Comparison of ENCODE assay signal across 27 cellular contexts in genomic region chr1:10986525-10986890, GRCh38. TPM values are rescaled to one million over a fixed set of nuclear protein-coding genes. Genes with fewer than 3 reads are reported as not detected.
DNase-seq lines count a peak whose midpoint lies in the region; ATAC-seq and TF ChIP-seq lines count a peak whose summit lies in the region.
"Had no signal": no experiment of that assay in that cellular context is flagged by ENCODE, and none has a peak within 500 bp of the region (broad histone marks: within the 10 kb centered on the region; RNA-seq: fewer than 3 reads in every experiment).

No MANE protein-coding gene starts in this region.

- H3K4me3 ChIP-seq in endodermal cell (ENCODE audit: low read length) (no peak overlapping the region), heart left ventricle (no peak overlapping the region)
- H3K4me3 ChIP-seq: left ventricle myocardium inferior, ovary, SJSA1 had no signal

- H3K9me3 Mint-ChIP-seq in stimulated activated memory B cell treated with anti-CD40 and anti-IgM and Interleukin-4, amounts not matched to agents 10 μg/mL and 1 μg/mL and 100 μg/mL, for 72 hours: peaks cover 3% of the 10 kb centered on the region
- no peaks in the 10 kb centered on the region for H3K9me3 Mint-ChIP-seq in endodermal cell
- H3K9me3 Mint-ChIP-seq: activated CD4-positive, alpha-beta T cell treated with anti-CD3 and anti-CD28 coated beads, Interleukin-2, amount 10 ng/mL, durations not matched to agents 24 days and 14 days; activated T-helper 1 cell treated with anti-CD3 and anti-CD28 coated beads, Interleukin-12 subunit alpha, Interleukin-12 subunit beta, Interleukin-2, Interleukin-4 antibody, amounts not matched to agents 30 ng/mL and 10 ng/mL and 1 ng/mL, durations not matched to agents 14 hours and 24 hours and 36 hours; natural killer cell; type B pancreatic cell had no signal

- no peaks in the 10 kb centered on the region for H3K36me3 Mint-ChIP-seq in stimulated activated memory B cell treated with anti-CD40 and anti-IgM and Interleukin-4, amounts not matched to agents 10 μg/mL and 1 μg/mL and 100 μg/mL, for 72 hours
- H3K36me3 Mint-ChIP-seq in endodermal cell (ENCODE audit: low read depth): no peaks in the 10 kb centered on the region
- H3K36me3 Mint-ChIP-seq: activated naive CD8-positive, alpha-beta T cell; natural killer cell; type B pancreatic cell had no signal

- H3K9ac ChIP-seq in endodermal cell (ENCODE audit: extremely low read depth, low read length, poor library complexity, severe bottlenecking): no peak overlapping the region

- ATAC-seq in GM18907 (IDR thresholded peaks at IDR 0.05; ENCODE audit: unreplicated experiment) (peak; percentile 43), GM21576 (IDR thresholded peaks at IDR 0.05; ENCODE audit: unreplicated experiment) (peak; percentile 31), HG03520 (IDR thresholded peaks at IDR 0.05; ENCODE audit: unreplicated experiment) (peak; percentile 18), heart left ventricle (no peak)
- ATAC-seq in stimulated activated memory B cell treated with anti-CD40 and anti-IgM and Interleukin-4, amounts not matched to agents 10 μg/mL and 1 μg/mL and 100 μg/mL, for 72 hours: peak; percentile 57
- ATAC-seq: natural killer cell, sciatic nerve, T-helper 17 cell had no signal

- no peak for TF ChIP-seq POLR2A in heart left ventricle (IDR thresholded peaks at IDR 0.05)

- WGBS in endodermal cell (ENCODE audit: insufficient coverage in 1 of 2, insufficient read length in 1 of 2), 2 experiments: 90 to 91% methylated on average over 7 of the region's 7 CpGs
- WGBS in heart left ventricle, 4 donors: 71 to 85% (median 77%) methylated on average over 7 of the region's 7 CpGs

- peak overlapping the region; percentile 80 for H3K27ac Mint-ChIP-seq in stimulated activated memory B cell treated with anti-CD40 and anti-IgM and Interleukin-4, amounts not matched to agents 10 μg/mL and 1 μg/mL and 100 μg/mL, for 72 hours
- H3K27ac Mint-ChIP-seq in endodermal cell: no peak overlapping the region
- H3K27ac Mint-ChIP-seq: activated naive CD8-positive, alpha-beta T cell; activated T-helper 1 cell treated with anti-CD3 and anti-CD28 coated beads, Interleukin-12 subunit alpha, Interleukin-12 subunit beta, Interleukin-2, Interleukin-4 antibody, amounts not matched to agents 30 ng/mL and 10 ng/mL and 1 ng/mL, durations not matched to agents 14 hours and 24 hours and 36 hours; natural killer cell; T-helper 17 cell; type B pancreatic cell had no signal

- H3K4me1 Mint-ChIP-seq in stimulated activated memory B cell treated with anti-CD40 and anti-IgM and Interleukin-4, amounts not matched to agents 10 μg/mL and 1 μg/mL and 100 μg/mL, for 72 hours: peaks cover 33% of the 10 kb centered on the region
- no peaks in the 10 kb centered on the region for H3K4me1 Mint-ChIP-seq in endodermal cell
- H3K4me1 Mint-ChIP-seq: natural killer cell had no signal

- H3K36me3 ChIP-seq in endodermal cell (ENCODE audit: control insufficient read depth, insufficient read depth, low read length) (no peaks in the 10 kb centered on the region), heart left ventricle (no peaks in the 10 kb centered on the region)
- H3K36me3 ChIP-seq: left ventricle myocardium inferior, ovary, SJSA1 had no signal

- no peak overlapping the region for H3K27ac ChIP-seq in endodermal cell (ENCODE audit: low read depth, low read length)
- H3K27ac ChIP-seq in heart left ventricle: no peak overlapping the region
- H3K27ac ChIP-seq: epithelial cell of prostate, left ventricle myocardium inferior, ovary, SJSA1 had no signal

- H3K27me3 Mint-ChIP-seq in stimulated activated memory B cell treated with anti-CD40 and anti-IgM and Interleukin-4, amounts not matched to agents 10 μg/mL and 1 μg/mL and 100 μg/mL, for 72 hours: peaks cover 41% of the 10 kb centered on the region
- no peaks in the 10 kb centered on the region for H3K27me3 Mint-ChIP-seq in endodermal cell (ENCODE audit: insufficient read depth)

- DNase-seq in retina (no peak), endodermal cell (no peak), heart left ventricle (no peak)
- no peak for DNase-seq in activated CD4-positive, CD25-positive, alpha-beta regulatory T cell (lab: John Stamatoyannopoulos, UW)
- DNase-seq: activated CD4-positive, alpha-beta T cell treated with anti-CD3 and anti-CD28 coated beads, Interleukin-2, amount 10 ng/mL, durations not matched to agents 24 days and 14 days; cerebellar nuclear complex; DMS79 treated with DMSO at 0.1 percent for 48 hours; HCEC 1CT; hippocampal formation; left ventricle myocardium inferior; midbrain; natural killer cell; NCI-H1436 treated with DMSO at 0.1 percent for 48 hours; NCI-H524; NK-92 treated with Interleukin-12 subunit alpha and Interleukin-12 subunit beta, amount 100 ng/mL, for 24 hours; ovary; T-helper 17 cell had no signal

- intact Hi-C loops in heart left ventricle (cut with DNase I): no loop called here

- H3K27me3 ChIP-seq in endodermal cell (ENCODE audit: control insufficient read depth, insufficient read depth, low read length, poor library complexity, severe bottlenecking) (no peaks in the 10 kb centered on the region), heart left ventricle (peaks cover 0 to 14% (median 0%) of the 10 kb centered on the region in 9 donors)
- H3K27me3 ChIP-seq: ovary had no signal

- no peaks in the 10 kb centered on the region for H3K4me1 ChIP-seq in endodermal cell (ENCODE audit: control insufficient read depth, insufficient read depth, low read length)
- H3K4me1 ChIP-seq in heart left ventricle: no peaks in the 10 kb centered on the region
- H3K4me1 ChIP-seq: left ventricle myocardium inferior, SJSA1 had no signal

- TF ChIP-seq CTCF in endodermal cell (conservative IDR thresholded peaks at IDR 0.05) (no peak), heart left ventricle (IDR thresholded peaks at IDR 0.05) (no peak)

- no peak overlapping the region for H3K4me3 Mint-ChIP-seq in stimulated activated memory B cell treated with anti-CD40 and anti-IgM and Interleukin-4, amounts not matched to agents 10 μg/mL and 1 μg/mL and 100 μg/mL, for 72 hours
- H3K4me3 Mint-ChIP-seq in endodermal cell: no peak overlapping the region
- H3K4me3 Mint-ChIP-seq: activated CD4-positive, alpha-beta T cell treated with anti-CD3 and anti-CD28 coated beads, Interleukin-2, amount 10 ng/mL, durations not matched to agents 24 days and 14 days; activated naive CD8-positive, alpha-beta T cell; activated T-helper 1 cell treated with anti-CD3 and anti-CD28 coated beads, Interleukin-12 subunit alpha, Interleukin-12 subunit beta, Interleukin-2, Interleukin-4 antibody, amounts not matched to agents 30 ng/mL and 10 ng/mL and 1 ng/mL, durations not matched to agents 14 hours and 24 hours and 36 hours; natural killer cell; T-helper 17 cell; type B pancreatic cell had no signal

- H3K9me3 ChIP-seq in endodermal cell (ENCODE audit: control insufficient read depth, low read length) (no peaks in the 10 kb centered on the region), heart left ventricle (no peaks in the 10 kb centered on the region)
- H3K9me3 ChIP-seq: left ventricle myocardium inferior, ovary, SJSA1 had no signal

RNA-seq across cellular contexts. Expression of gene TARDBP, which starts 25.9 kb away (rescaled TPM):
- 100 to 1,000 TPM; 203 to 216 TPM for total RNA-seq in endodermal cell
- polyA plus RNA-seq in endodermal cell (2013, experiment 1 of 2): 271 TPM
- 250 TPM for polyA plus RNA-seq in endodermal cell (2013, experiment 2 of 2)
- total RNA-seq in heart left ventricle: 100 to 1,000 TPM in 6 of 9 donors, 10 to 100 TPM in 3; 66.9 to 115 (median 103) TPM
- 100 to 1,000 TPM in 1 of 2 donors, 10 to 100 TPM in 1; 66.3 to 138 TPM for polyA plus RNA-seq in heart left ventricle

Comparison
In these comparisons a context has a peak if more than half of its experiments do, and no peak if none do; other contexts are left out.
1. ATAC-seq: peak in GM18907 (single experiment), GM21576 (single experiment), HG03520 (single experiment) and stimulated activated memory B cell treated with anti-CD40 and anti-IgM and Interleukin-4, amounts not matched to agents 10 μg/mL and 1 μg/mL and 100 μg/mL, for 72 hours (single experiment); none in heart left ventricle (0 of 4).